Comparison of ENCODE assay signal across 9 cellular contexts in genomic region chr2:163878718-163879117, GRCh38.
DNase-seq lines count a peak whose midpoint lies in the region; ATAC-seq, FAIRE-seq and TF ChIP-seq lines count a peak whose summit lies in the region.
"Had no signal": no experiment of that assay in that cellular context is flagged by ENCODE, and none has a peak within 500 bp of the region (broad histone marks: within the 10 kb centered on the region; RNA-seq: fewer than 3 reads in every experiment).

No MANE protein-coding gene starts in this region.

- no peak overlapping the region for H2AK5ac ChIP-seq in IMR-90 (ENCODE audit: low read depth, low read length)

- H3K4me3 Mint-ChIP-seq in activated T-cell treated with anti-CD3 and anti-CD28 coated beads, Interleukin-2, amount 50 U/mL, for 24 hours = no peak overlapping the region
- H3K4me3 Mint-ChIP-seq: activated naive CD4-positive, alpha-beta T cell treated with anti-CD3 and anti-CD28 coated beads, Interleukin-2, amount 50 U/mL, for 24 hours had no signal

- no peak overlapping the region for H3K27ac Mint-ChIP-seq in activated T-cell treated with anti-CD3 and anti-CD28 coated beads, Interleukin-2, amount 50 U/mL, for 24 hours
- H3K27ac Mint-ChIP-seq: activated naive CD4-positive, alpha-beta T cell treated with anti-CD3 and anti-CD28 coated beads, Interleukin-2, amount 50 U/mL, for 24 hours had no signal

- no peak overlapping the region for H3K4ac ChIP-seq in IMR-90 (ENCODE audit: low read depth, low read length)

- H2BK5ac ChIP-seq in IMR-90 (ENCODE audit: low read depth, low read length, poor library complexity, severe bottlenecking) = no peak overlapping the region

- no peak overlapping the region for H3K18ac ChIP-seq in IMR-90 (ENCODE audit: low read depth, low read length)

- H3K9me3 ChIP-seq in right atrium auricular region (peaks cover 0 to 4% of the 10 kb centered on the region in 2 donors), IMR-90 (ENCODE audit: control insufficient read depth, insufficient read depth, low read length) (no peaks in the 10 kb centered on the region), pancreas (no peaks in the 10 kb centered on the region)

- H3K36me3 ChIP-seq in right atrium auricular region = no peaks in the 10 kb centered on the region
- no peaks in the 10 kb centered on the region for H3K36me3 ChIP-seq in IMR-90 (ENCODE audit: control insufficient read depth, insufficient read depth, low read length)
- no peaks in the 10 kb centered on the region for H3K36me3 ChIP-seq in pancreas

- FAIRE-seq in pancreas (lab: Jason Lieb, UNC) = no peak

- no peak overlapping the region for H4K91ac ChIP-seq in IMR-90 (ENCODE audit: insufficient read depth, low read depth, low read length)

- BruUV-seq in IMR-90 (replicated peaks; lab: Mats Ljungman, UMichigan) = no TSS peak

- H3K4me2 ChIP-seq in IMR-90 (ENCODE audit: low read depth, low read length) = no peak overlapping the region

- peaks cover 11% of the 10 kb centered on the region for H3K9me3 Mint-ChIP-seq in activated T-cell treated with anti-CD3 and anti-CD28 coated beads, Interleukin-2, amount 50 U/mL, for 24 hours

- H3K4me1 ChIP-seq in right atrium auricular region = peaks cover 0 to 5% of the 10 kb centered on the region in 2 donors
- H3K4me1 ChIP-seq in IMR-90 (ENCODE audit: control insufficient read depth, insufficient read depth, low read length) = no peaks in the 10 kb centered on the region
- peaks cover 0 to 4% (median 0%) of the 10 kb centered on the region in 3 donors for H3K4me1 ChIP-seq in pancreas

- no peak overlapping the region for H2BK120ac ChIP-seq in IMR-90 (ENCODE audit: low read depth, low read length)

- no peak overlapping the region for H3K27ac ChIP-seq in right atrium auricular region
- H3K27ac ChIP-seq in IMR-90 (ENCODE audit: insufficient read depth, low read length) = no peak overlapping the region
- no peak overlapping the region for H3K27ac ChIP-seq in pancreas

- no peaks in the 10 kb centered on the region for H3K79me1 ChIP-seq in IMR-90 (ENCODE audit: low read depth in 1 of 2, low read length in 2 of 2)

- no peaks in the 10 kb centered on the region for H3K27me3 Mint-ChIP-seq in activated T-cell treated with anti-CD3 and anti-CD28 coated beads, Interleukin-2, amount 50 U/mL, for 24 hours
- H3K27me3 Mint-ChIP-seq: activated naive CD4-positive, alpha-beta T cell treated with anti-CD3 and anti-CD28 coated beads, Interleukin-2, amount 50 U/mL, for 24 hours had no signal

- CTCF ChIA-PET in IMR-90 (lab: Yijun Ruan, JAX) = interaction anchor here (1.0 to 2.1 kb wide), 2 partner anchors 11 to 481 kb away, joined by 3 to 7 read pairs; no protein-coding TSS in a partner anchor

- no peak overlapping the region for H3K9ac ChIP-seq in IMR-90 (ENCODE audit: low read depth, low read length)

- no peak overlapping the region for H3K23ac ChIP-seq in IMR-90 (ENCODE audit: low read depth, low read length)

- no peak overlapping the region for H3K56ac ChIP-seq in IMR-90 (ENCODE audit: extremely low read depth, insufficient read depth, low read length)

- ATAC-seq in Right ventricle myocardium superior (ENCODE audit: poor library complexity) (no peak), IMR-90 (ENCODE audit: low read depth) (peak; percentile 54; the same call in 1 of the 2 replicates), pancreas (peak in 3 of 4 donors; percentile 68 to 85 (median 70))

- TF ChIP-seq POLR2A in IMR-90 (IDR thresholded peaks at IDR 0.05; ENCODE audit: low read depth, low read length) (no peak), lower leg skin (IDR thresholded peaks at IDR 0.05) (no peak)

- dilution Hi-C loops in IMR-90 (cut with HindIII; ENCODE audit: low sequenced_read_pairs, unreplicated experiment) = no loop called here

- intact Hi-C loops in Right ventricle myocardium superior (cut with DNase I) = no loop called here
- intact Hi-C loops in IMR-90 (cut with micrococcal nuclease) = loop anchor here (1.0 to 2.0 kb wide), 2 partner anchors 532 to 686 kb away; no protein-coding TSS in a partner anchor
- intact Hi-C loops in pancreas (cut with DNase I) = no loop called here
- intact Hi-C loops in lower leg skin (cut with DNase I; ENCODE audit: low total_unique reads) = no loop called here

- DNase-seq in right atrium auricular region (ENCODE audit: low spot score) = no peak
- DNase-seq in Right ventricle myocardium superior = no peak
- peak; percentile 9 for DNase-seq in IMR-90
- peak; percentile 40 for DNase-seq in cerebellar cortex (ENCODE audit: low spot score)
- peak in 2 of 6 donors; percentile 25 to 52 for DNase-seq in pancreas
- no peak for DNase-seq in lower leg skin (ENCODE audit: low spot score in 2 of 2)
- no peak for DNase-seq in activated T-cell treated with anti-CD3 and anti-CD28 coated beads, Interleukin-2, amount 50 U/mL, for 24 hours
- no peak for DNase-seq in NCI-H510A treated with DMSO at 0.1 percent for 48 hours (lab: John Stamatoyannopoulos, UW)

- H4K20me1 ChIP-seq in IMR-90 (ENCODE audit: insufficient read depth, low read length) = no peaks in the 10 kb centered on the region

- no peak overlapping the region for H4K8ac ChIP-seq in IMR-90 (ENCODE audit: low read depth in 2 of 2, low read length in 2 of 2)

- peak; percentile 21 to 54 for TF ChIP-seq CTCF in right atrium auricular region (IDR thresholded peaks at IDR 0.05)
- peak; percentile 54 for TF ChIP-seq CTCF in IMR-90 (conservative IDR thresholded peaks at IDR 0.05; ENCODE audit: low read depth, low read length)
- peak; percentile 15 to 50 (median 31) for TF ChIP-seq CTCF in pancreas (IDR thresholded peaks at IDR 0.05)
- no peak for TF ChIP-seq CTCF in lower leg skin (IDR thresholded peaks at IDR 0.05)

- peak; percentile 64 for TF ChIP-seq RAD21 in IMR-90 (IDR thresholded peaks at IDR 0.05; ENCODE audit: low read length)

- no peak overlapping the region for H4K5ac ChIP-seq in IMR-90 (ENCODE audit: low read depth, low read length)

- in situ Hi-C loops in IMR-90 (cut with MboI; ENCODE audit: low sequenced_read_pairs) = no loop called here

- no peaks in the 10 kb centered on the region for H3K36me3 Mint-ChIP-seq in activated T-cell treated with anti-CD3 and anti-CD28 coated beads, Interleukin-2, amount 50 U/mL, for 24 hours (ENCODE audit: low read depth)
- H3K36me3 Mint-ChIP-seq: activated naive CD4-positive, alpha-beta T cell treated with anti-CD3 and anti-CD28 coated beads, Interleukin-2, amount 50 U/mL, for 24 hours had no signal

- no peak overlapping the region for H2BK15ac ChIP-seq in IMR-90 (ENCODE audit: low read depth, low read length)

- H3K4me3 ChIP-seq in right atrium auricular region (no peak overlapping the region), IMR-90 (ENCODE audit: insufficient read depth, low read depth, low read length) (no peak overlapping the region), pancreas (no peak overlapping the region), lower leg skin (ENCODE audit: low read depth, poor library complexity, severe bottlenecking) (no peak overlapping the region)

- H3K4me1 Mint-ChIP-seq in activated T-cell treated with anti-CD3 and anti-CD28 coated beads, Interleukin-2, amount 50 U/mL, for 24 hours (ENCODE audit: low read depth) = no peaks in the 10 kb centered on the region
- H3K4me1 Mint-ChIP-seq: activated naive CD4-positive, alpha-beta T cell treated with anti-CD3 and anti-CD28 coated beads, Interleukin-2, amount 50 U/mL, for 24 hours had no signal

- H2AK9ac ChIP-seq in IMR-90 (replicated peaks; ENCODE audit: low read depth, low read length, poor library complexity) = no peak overlapping the region

- H2AFZ ChIP-seq in IMR-90 (replicated peaks; ENCODE audit: low read length, poor library complexity) = no peak overlapping the region

- H3K27me3 ChIP-seq in right atrium auricular region (no peaks in the 10 kb centered on the region), IMR-90 (ENCODE audit: control insufficient read depth, insufficient read depth, low read length) (no peaks in the 10 kb centered on the region), pancreas (no peaks in the 10 kb centered on the region)

- POLR2A ChIA-PET in IMR-90 (lab: Charles Lee; ENCODE audit: unreplicated experiment) = no interaction called here

- no peak overlapping the region for H3K14ac ChIP-seq in IMR-90 (replicated peaks; ENCODE audit: low read depth, low read length)

- no peak overlapping the region for H2BK20ac ChIP-seq in IMR-90 (ENCODE audit: low read depth, low read length)

- no peaks in the 10 kb centered on the region for H3K9me1 ChIP-seq in IMR-90 (ENCODE audit: insufficient read depth, low read length)

- WGBS in IMR-90 (ENCODE audit: extremely low coverage in 2 of 2, insufficient read length in 1 of 2), 2 experiments = no CpG with 5 or more reads among the region's 4 CpGs
- 40 to 45% methylated on average over 4 of the region's 4 CpGs for WGBS in pancreas, 2 donors
- WGBS in lower leg skin, 2 donors = 80 to 82% methylated on average over 4 of the region's 4 CpGs

TF ChIP-seq in IMR-90, 13 proteins besides CTCF, POLR2A, EP300 and RAD21:
- TF ChIP-seq NFE2L2 (IDR thresholded peaks at IDR 0.05; ENCODE audit: low read depth, low read length) = no peak
- TF ChIP-seq CEBPB (IDR thresholded peaks at IDR 0.05; ENCODE audit: low read depth, low read length) = no peak
- TF ChIP-seq CHD1 (IDR thresholded peaks at IDR 0.05; ENCODE audit: low read depth, low read length) = no peak
- no peak for TF ChIP-seq MAFK (IDR thresholded peaks at IDR 0.05; ENCODE audit: low read depth, low read length)
- TF ChIP-seq SMC3 (IDR thresholded peaks at IDR 0.05; ENCODE audit: low read depth, low read length) = peak; percentile 39; the same call in 1 of the 2 replicates
- no peak for TF ChIP-seq RCOR1 (IDR thresholded peaks at IDR 0.05; ENCODE audit: insufficient replicate concordance, low read length)

Comparison
In these comparisons a context has a peak if more than half of its experiments do, and no peak if none do; other contexts are left out.
1. DNase-seq: peak in IMR-90 (single experiment) and cerebellar cortex (single experiment); none in right atrium auricular region (single experiment), Right ventricle myocardium superior (single experiment), lower leg skin (0 of 2), activated T-cell treated with anti-CD3 and anti-CD28 coated beads, Interleukin-2, amount 50 U/mL, for 24 hours (single experiment) and NCI-H510A treated with DMSO at 0.1 percent for 48 hours (single experiment).
2. CTCF ChIP-seq: peak in right atrium auricular region (2 of 2), IMR-90 (single experiment) and pancreas (4 of 4); none in lower leg skin (0 of 3).